9 cellular contexts compared by ENCODE assay signal in the genomic region with DNA sequence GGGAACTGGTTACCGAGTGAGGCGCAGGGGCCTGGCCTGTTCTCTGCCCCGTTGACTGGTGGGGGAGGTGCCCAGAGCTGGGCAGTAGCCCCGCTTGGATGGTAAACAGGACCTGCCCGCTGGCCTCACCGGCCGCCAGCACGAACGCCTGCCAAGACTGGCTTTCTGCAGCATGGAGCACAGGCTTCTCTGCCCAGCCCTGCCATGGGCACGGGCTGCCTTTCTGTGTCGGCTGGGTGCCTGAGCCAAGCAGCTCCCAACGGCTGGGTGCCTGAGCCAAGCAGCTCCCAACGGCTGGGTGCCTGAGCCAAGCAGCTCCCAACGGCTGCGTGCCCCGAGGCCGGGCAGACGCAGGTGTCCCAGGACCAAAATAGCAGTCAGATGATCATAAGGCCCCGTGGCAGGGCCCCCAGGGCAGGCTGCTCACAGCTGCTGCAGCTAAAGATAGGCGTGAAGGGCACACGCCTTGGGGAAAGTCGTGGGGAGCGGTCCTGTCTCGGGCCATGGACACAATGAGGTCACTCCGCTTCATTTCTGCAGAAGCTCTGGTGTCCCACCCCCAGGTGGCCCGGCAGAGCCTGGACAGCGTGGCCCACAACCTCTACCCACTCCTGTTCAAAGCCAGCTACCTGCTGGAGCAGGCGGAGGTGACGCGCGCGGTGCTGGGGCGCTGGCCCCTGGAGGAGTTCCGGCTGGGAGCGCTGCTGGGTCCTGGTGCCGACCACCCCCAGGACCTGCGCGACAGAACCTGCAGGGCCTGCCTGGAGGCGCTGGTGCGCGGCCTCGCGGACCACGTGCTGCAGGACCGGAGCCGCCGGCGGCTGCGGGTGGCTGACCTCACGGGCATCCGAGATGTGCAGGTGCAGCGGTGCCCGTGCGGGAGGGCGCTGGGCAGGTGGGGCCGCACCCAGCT. TPM values are rescaled to one million over a fixed set of nuclear protein-coding genes. Genes with fewer than 3 reads are reported as not detected.
DNase-seq lines count a peak whose midpoint lies in the region; ATAC-seq, FAIRE-seq and TF ChIP-seq lines count a peak whose summit lies in the region.
"Had no signal": no experiment of that assay in that cellular context is flagged by ENCODE, and none has a peak within 500 bp of the region (broad histone marks: within the 10 kb centered on the region; RNA-seq: fewer than 3 reads in every experiment).

A gene (plus strand): TSS at position 460 of the 913 bp plus-strand sequence. CDS start 44 bp downstream, at position 504.

- H3K27ac ChIP-seq in liver (ENCODE audit: low read depth in 1 of 2, low read length in 2 of 2): peak within 1 kb of the TSS in 1 of 2 donors; percentile 7
- no peak within 1 kb of the TSS for H3K27ac ChIP-seq in HepG2 (ENCODE audit: extremely low read length, insufficient read depth, low read length)
- H3K27ac ChIP-seq: upper lobe of left lung had no signal

- intact Hi-C loops in HepG2 (cut with micrococcal nuclease; ENCODE audit: unreplicated experiment): no loop called here

- DNase-seq in HepG2 (ENCODE audit: low spot score) (no peak), NCI-H446 treated with DMSO at 0.1 percent for 48 hours (lab: John Stamatoyannopoulos, UW) (peak; percentile 45), hippocampal formation (lab: John Stamatoyannopoulos, UW) (peak; percentile 25 to 31), superior temporal gyrus (ENCODE audit: extremely low spot score) (peak; percentile 16), D341Med (ENCODE audit: low spot score) (no peak)

- in situ Hi-C loops in HepG2 (cut with HindIII; ENCODE audit: extremely low pct_ligation_motif_present, low pct_unique_long_range_greater_than_20kb): no loop called here

- no peaks in the 10 kb centered on the region for H3K79me2 ChIP-seq in HepG2 (ENCODE audit: insufficient read depth, low read length)

- H3K4me3 ChIP-seq in liver (ENCODE audit: low read depth in 1 of 3, low read length in 3 of 3) (no peak within 1 kb of the TSS), HepG2 (replicated peaks in 1 of 3; ENCODE audit: insufficient read depth in 1 of 3, low read depth in 2 of 3, low read length in 3 of 3) (no peak within 1 kb of the TSS)

- POLR2A ChIA-PET in HepG2 (lab: Yijun Ruan, JAX): no interaction called here

- TF ChIP-seq CTCF in liver (IDR thresholded peaks at IDR 0.05; ENCODE audit: low read depth, low read length, missing input control) (no peak), HepG2 (CRISPR knock-in tag; IDR thresholded peaks at IDR 0.05) (no peak)

- H3K9ac ChIP-seq in liver (ENCODE audit: low read depth in 1 of 2, low read length in 2 of 2) (no peak within 1 kb of the TSS), HepG2 (ENCODE audit: insufficient read depth, low read depth, low read length) (no peak within 1 kb of the TSS)

- no peak for TF ChIP-seq EP300 in HepG2 (IDR thresholded peaks at IDR 0.05; ENCODE audit: low read depth in 2 of 2, low read length in 2 of 2)
- TF ChIP-seq EP300 in HepG2 (CRISPR knock-in tag; IDR thresholded peaks at IDR 0.05; ENCODE audit: borderline replicate concordance): no peak

- FAIRE-seq in HepG2 (lab: Jason Lieb, UNC): no peak

- TF ChIP-seq RAD21 in liver (IDR thresholded peaks at IDR 0.05): no peak
- TF ChIP-seq RAD21 in HepG2 (CRISPR knock-in tag; IDR thresholded peaks at IDR 0.05): no peak

- TF ChIP-seq POLR2A in HepG2 (IDR thresholded peaks at IDR 0.05; ENCODE audit: insufficient read depth in 1 of 2, low read depth in 2 of 2, low read length in 2 of 2): no peak

- no peak within 1 kb of the TSS for H3K4me2 ChIP-seq in HepG2 (ENCODE audit: low read depth, low read length)

- CTCF ChIA-PET in HepG2 (lab: Yijun Ruan, JAX; ENCODE audit: low intra/inter-chr PET ratio, low total read pairs): no interaction called here

- H3K27me3 ChIP-seq in liver (ENCODE audit: control insufficient read depth in 4 of 4, insufficient read depth in 4 of 4, low read length in 3 of 4) (no peaks in the 10 kb centered on the region), HepG2 (ENCODE audit: control insufficient read depth in 1 of 2, insufficient read depth in 2 of 2, low read length in 2 of 2) (peaks cover 0 to 9% of the 10 kb centered on the region in 2 experiments; a peak in 1 of 5 replicates)

- BruUV-seq in HepG2 (replicated peaks; lab: Mats Ljungman, UMichigan): no TSS peak

- peaks cover 2 to 22% (median 16%) of the 10 kb centered on the region in 4 donors for H3K4me1 ChIP-seq in liver (ENCODE audit: control insufficient read depth in 4 of 4, insufficient read depth in 4 of 4, low read length in 3 of 4)
- H3K4me1 ChIP-seq in HepG2 (ENCODE audit: insufficient read depth, low read length): peaks cover 23% of the 10 kb centered on the region

- no peak within 1 kb of the TSS for H2AFZ ChIP-seq in HepG2 (ENCODE audit: low read length)

- ATAC-seq in HepG2 (no peak), GM19351 (IDR thresholded peaks at IDR 0.05; ENCODE audit: unreplicated experiment) (no peak), GM18858 (IDR thresholded peaks at IDR 0.05; ENCODE audit: unreplicated experiment) (no peak)

- H3K36me3 ChIP-seq in liver (ENCODE audit: control insufficient read depth in 4 of 4, insufficient read depth in 3 of 4, low read depth in 1 of 4, low read length in 3 of 4): no peaks in the 10 kb centered on the region
- H3K36me3 ChIP-seq in HepG2 (replicated peaks in 1 of 2; ENCODE audit: control insufficient read depth in 1 of 2, insufficient read depth in 2 of 2, low read length in 2 of 2): no peaks in the 10 kb centered on the region
- H3K36me3 ChIP-seq: upper lobe of left lung had no signal

- no peaks in the 10 kb centered on the region for H4K20me1 ChIP-seq in HepG2 (ENCODE audit: insufficient read depth, low read length)

- H3K9me3 ChIP-seq in liver (ENCODE audit: control insufficient read depth in 4 of 4, low read length in 3 of 4): no peaks in the 10 kb centered on the region
- no peaks in the 10 kb centered on the region for H3K9me3 ChIP-seq in HepG2 (ENCODE audit: low read length)
- H3K9me3 ChIP-seq: upper lobe of left lung had no signal

- WGBS in liver: 29% methylated on average over 56 of the region's 56 CpGs
- 61% methylated on average over 11 of the region's 56 CpGs for WGBS in HepG2 (ENCODE audit: low lambda C conversion rate)

TF ChIP-seq in liver, 16 proteins besides CTCF, POLR2A, EP300 and RAD21 (continues in another document):
- TF ChIP-seq HNF4A (conservative IDR thresholded peaks at IDR 0.05): peak in 1 of 2 donors; percentile 32
- TF ChIP-seq HNF4G (IDR thresholded peaks at IDR 0.05): no peak
- TF ChIP-seq, protein P1, sequence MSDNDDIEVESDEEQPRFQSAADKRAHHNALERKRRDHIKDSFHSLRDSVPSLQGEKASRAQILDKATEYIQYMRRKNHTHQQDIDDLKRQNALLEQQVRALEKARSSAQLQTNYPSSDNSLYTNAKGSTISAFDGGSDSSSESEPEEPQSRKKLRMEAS (IDR thresholded peaks at IDR 0.05): no peak
- TF ChIP-seq NR2F2 (IDR thresholded peaks at IDR 0.05): no peak
- TF ChIP-seq FOXA1 (IDR thresholded peaks at IDR 0.05): no peak

TF ChIP-seq in HepG2, 621 proteins besides CTCF, POLR2A, EP300 and RAD21 (continues in another document):
- TF ChIP-seq ZNF264 (CRISPR knock-in tag; IDR thresholded peaks at IDR 0.05) (no peak), TAF15 (IDR thresholded peaks at IDR 0.05; ENCODE audit: low read depth, low read length, poor library complexity, severe bottlenecking) (no peak), HIVEP1 (CRISPR knock-in tag; IDR thresholded peaks at IDR 0.05) (no peak), XBP1 (CRISPR knock-in tag; IDR thresholded peaks at IDR 0.05) (no peak), ZBTB3 (CRISPR knock-in tag; IDR thresholded peaks at IDR 0.05; ENCODE audit: borderline replicate concordance, low read depth) (no peak), RXRB (CRISPR knock-in tag; IDR thresholded peaks at IDR 0.05; ENCODE audit: borderline replicate concordance) (no peak), ZSCAN21 (CRISPR knock-in tag; IDR thresholded peaks at IDR 0.05; ENCODE audit: borderline replicate concordance) (no peak)
- TF ChIP-seq, protein P2, sequence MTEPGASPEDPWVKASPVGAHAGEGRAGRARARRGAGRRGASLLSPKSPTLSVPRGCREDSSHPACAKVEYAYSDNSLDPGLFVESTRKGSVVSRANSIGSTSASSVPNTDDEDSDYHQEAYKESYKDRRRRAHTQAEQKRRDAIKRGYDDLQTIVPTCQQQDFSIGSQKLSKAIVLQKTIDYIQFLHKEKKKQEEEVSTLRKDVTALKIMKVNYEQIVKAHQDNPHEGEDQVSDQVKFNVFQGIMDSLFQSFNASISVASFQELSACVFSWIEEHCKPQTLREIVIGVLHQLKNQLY (CRISPR knock-in tag; IDR thresholded peaks at IDR 0.05): no peak

RNA-seq across cellular contexts. Expression of the gene that starts here (rescaled TPM):
- total RNA-seq in liver (under 1 TPM in 1 of 2 donors, not detected in 1; 0.09 TPM), HepG2 (2016; rRNA removed; fragmentation: Illumina TruSeq; extraction: Trizol) (not detected in 2 replicates)
- polyA plus RNA-seq in liver (not detected), HepG2 (2011; rRNA removed) (not detected in 2 replicates)
- not detected in 2 replicates for total RNA-seq in HepG2 (2016; cell fraction: cytosol; rRNA removed; fragmentation: Illumina TruSeq; extraction: Trizol; ENCODE audit: low read depth)
- not detected in 2 replicates for total RNA-seq in HepG2 (2016; cell fraction: insoluble cytoplasmic fraction; rRNA removed; fragmentation: Illumina TruSeq; extraction: Trizol)
- total RNA-seq in HepG2 (2016; cell fraction: membrane; rRNA removed; fragmentation: Illumina TruSeq; extraction: Trizol): not detected in 2 replicates
- total RNA-seq in HepG2 (2016; cell fraction: nucleus; rRNA removed; fragmentation: Illumina TruSeq; extraction: Trizol): not detected in 2 replicates
- not detected in 2 replicates for polyA plus RNA-seq in HepG2 (2011; cell fraction: cytosol; rRNA removed)
- not detected in 2 replicates for polyA plus RNA-seq in HepG2 (2011; cell fraction: nucleus; rRNA removed)
- polyA plus RNA-seq in HepG2 (2012): not detected in 2 replicates
- not detected in 2 replicates for polyA plus RNA-seq in HepG2 (2016; cell fraction: cytosol; fragmentation: Illumina TruSeq; extraction: Trizol; ENCODE audit: low read depth)
- polyA plus RNA-seq in HepG2 (2016; cell fraction: insoluble cytoplasmic fraction; fragmentation: Illumina TruSeq; extraction: Trizol; ENCODE audit: low read depth): not detected in 2 replicates
- polyA plus RNA-seq in HepG2 (2016; cell fraction: membrane; fragmentation: Illumina TruSeq; extraction: Trizol; ENCODE audit: low read depth): not detected in 2 replicates
- polyA plus RNA-seq in HepG2 (2016; cell fraction: nucleus; fragmentation: Illumina TruSeq; extraction: Trizol; ENCODE audit: insufficient read depth, low read depth): not detected in 2 replicates
- polyA minus RNA-seq in HepG2 (2011; rRNA and poly(A)+ RNA removed; ENCODE audit: low replicate concordance): 0.14 TPM in 1 of 2 replicates, not detected in the other
- not detected in 2 replicates for polyA minus RNA-seq in HepG2 (2011; cell fraction: cytosol; rRNA and poly(A)+ RNA removed)
- polyA minus RNA-seq in HepG2 (2011; cell fraction: nucleus; rRNA and poly(A)+ RNA removed): not detected in 2 replicates
- total RNA-seq: upper lobe of left lung had no signal

Comparison
In these comparisons a context has a peak if more than half of its experiments do, and no peak if none do; other contexts are left out.
1. DNase-seq: peak in NCI-H446 treated with DMSO at 0.1 percent for 48 hours (single experiment), hippocampal formation (2 of 2) and superior temporal gyrus (single experiment); none in HepG2 (single experiment) and D341Med (single experiment).